In genomic region chr1:32652244-32652962, GRCh38 we compare ENCODE assay signal across 2 cellular contexts.
TF ChIP-seq lines count a peak whose summit lies in the region.

No MANE protein-coding gene starts in this region.

TF ChIP-seq in A549, 52 proteins besides CTCF, POLR2A, EP300 and RAD21:
- TF ChIP-seq, protein P1, sequence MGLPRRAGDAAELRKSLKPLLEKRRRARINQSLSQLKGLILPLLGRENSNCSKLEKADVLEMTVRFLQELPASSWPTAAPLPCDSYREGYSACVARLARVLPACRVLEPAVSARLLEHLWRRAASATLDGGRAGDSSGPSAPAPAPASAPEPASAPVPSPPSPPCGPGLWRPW (IDR thresholded peaks at IDR 0.05), result no peak
- TF ChIP-seq CBX2 (IDR thresholded peaks at IDR 0.05; ENCODE audit: borderline replicate concordance, low read depth) (no peak), BHLHE40 (IDR thresholded peaks at IDR 0.05; ENCODE audit: low read depth, low read length) (no peak), HEYL (CRISPR knock-in tag; IDR thresholded peaks at IDR 0.05) (no peak)

TF ChIP-seq in GM12878, 131 proteins besides CTCF, POLR2A, EP300 and RAD21:
- no peak for TF ChIP-seq HDGF (IDR thresholded peaks at IDR 0.05)
- peak; percentile 68 for TF ChIP-seq MLLT1 (IDR thresholded peaks at IDR 0.05)
